In genomic region chr10:97759157-97759980, GRCh38 we compare ENCODE assay signal across 8 cellular contexts. TPM values are rescaled to one million over a fixed set of nuclear protein-coding genes. Genes with fewer than 3 reads are reported as not detected.
DNase-seq lines count a peak whose midpoint lies in the region; ATAC-seq and TF ChIP-seq lines count a peak whose summit lies in the region.

No MANE protein-coding gene starts in this region.

- H3K27ac Mint-ChIP-seq in chondrocyte (ENCODE audit: unreplicated experiment), result no peak overlapping the region

- no peaks in the 10 kb centered on the region for H3K9me3 Mint-ChIP-seq in chondrocyte (ENCODE audit: low read depth)

- TF ChIP-seq CTCF in 22Rv1 (IDR thresholded peaks at IDR 0.05), result peak; percentile 96
- peak; percentile 85 for TF ChIP-seq CTCF in GM12865 (IDR thresholded peaks at IDR 0.05; ENCODE audit: insufficient read depth, low read depth, low read length, missing control alignments)
- TF ChIP-seq CTCF in chondrocyte (IDR thresholded peaks at IDR 0.05), result peak; percentile 94

- no peak overlapping the region for H3K4me3 ChIP-seq in GM12865 (ENCODE audit: low read depth, low read length)

- no peak overlapping the region for H3K27ac ChIP-seq in 22Rv1

- H3K36me3 Mint-ChIP-seq in chondrocyte (ENCODE audit: low read depth), result peaks cover 19% of the 10 kb centered on the region

- H3K27me3 Mint-ChIP-seq in chondrocyte (ENCODE audit: low read depth), result no peaks in the 10 kb centered on the region

- no peak overlapping the region for H3K4me3 Mint-ChIP-seq in chondrocyte (ENCODE audit: unreplicated experiment)

- ATAC-seq in left lobe of liver (peak; percentile 92), GM19467 (IDR thresholded peaks at IDR 0.05; ENCODE audit: unreplicated experiment) (no peak)

- peaks cover 31% of the 10 kb centered on the region for H3K4me1 Mint-ChIP-seq in chondrocyte (ENCODE audit: low read depth)

- DNase-seq in GM12865 (ENCODE audit: low read depth) (peak; percentile 59), NCI-H1436 treated with DMSO at 0.1 percent for 48 hours (lab: John Stamatoyannopoulos, UW) (peak; percentile 4), UCSD-AML1 (lab: John Stamatoyannopoulos, UW; ENCODE audit: unreplicated experiment) (peak; percentile 67), chondrocyte (ENCODE audit: low spot score) (peak; percentile 93), left lobe of liver (ENCODE audit: low spot score) (peak; percentile 60)
- DNase-seq in stimulated activated CD8-positive, alpha-beta memory T cell treated with anti-CD3 and anti-CD28 coated beads, Interleukin-15, amount 100 ng/mL, for 1 hour (ENCODE audit: low read depth), result peak; percentile 35

RNA-seq across cellular contexts. Expression of gene SFRP5, which starts 12.4 kb away (rescaled TPM):
- total RNA-seq in chondrocyte (0.31 to 0.80 TPM (median 0.35 TPM) in 3 replicates), left lobe of liver (6.4 TPM)

RNA-seq across cellular contexts. Expression of gene ZFYVE27, which starts 22.4 kb away (rescaled TPM):
- total RNA-seq in chondrocyte (16.9 to 18.1 TPM (median 17.1 TPM) in 3 replicates), left lobe of liver (10.7 TPM)

RNA-seq across cellular contexts. Expression of gene MARVELD1, which starts 45.8 kb away (rescaled TPM):
- total RNA-seq in chondrocyte (133 to 150 TPM (median 143 TPM) in 3 replicates), left lobe of liver (2.0 TPM)

Comparison
In these comparisons a context has a peak if more than half of its experiments do, and no peak if none do; other contexts are left out.
1. DNase-seq: peak in every context shown above with its lines; median percentile 93 in chondrocyte; 67 in UCSD-AML1; 60 in left lobe of liver; 59 in GM12865; 35 in stimulated activated CD8-positive, alpha-beta memory T cell treated with anti-CD3 and anti-CD28 coated beads, Interleukin-15, amount 100 ng/mL, for 1 hour; 4 in NCI-H1436 treated with DMSO at 0.1 percent for 48 hours.
2. RNA of gene MARVELD1, which starts 45.8 kb away (total RNA-seq): 133 to 150 TPM in chondrocyte; 2.0 TPM in left lobe of liver (single experiment); every median in the first group is over 10 times any median in the second.
3. Peak in every context shown above with its lines, with median percentiles within 50 percentile points of each other: CTCF ChIP-seq.